In the genomic region with DNA sequence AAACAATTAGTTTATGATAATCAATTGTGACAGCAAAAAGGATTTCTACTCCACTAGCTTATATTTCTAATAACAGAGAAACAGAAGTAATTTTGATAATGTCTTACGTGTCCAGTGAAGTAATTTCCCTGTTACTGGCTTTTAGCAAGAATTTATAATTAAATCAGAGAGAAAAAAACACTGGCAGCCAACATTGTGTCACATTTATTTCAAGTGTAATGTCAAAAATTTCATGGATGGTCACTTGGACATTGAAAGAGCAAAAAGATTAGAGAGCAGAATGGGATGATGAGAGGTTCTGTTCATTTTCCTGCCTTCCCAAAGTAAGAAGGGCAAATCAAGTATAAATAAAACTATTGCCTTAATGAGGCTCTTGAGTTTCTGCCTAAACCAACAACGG, we compare ENCODE assay signal across 6 cellular contexts.
"Had no signal": no experiment of that assay in that cellular context is flagged by ENCODE, and none has a peak within 500 bp of the region (broad histone marks: within the 10 kb centered on the region; RNA-seq: fewer than 3 reads in every experiment).

No MANE protein-coding gene starts in this region.

- DNase-seq: GM23248, H9, HCEC 1CT, IMR-90, KG1 had no signal

- H3K9ac ChIP-seq: GM23248 had no signal

- H3K4me3 Mint-ChIP-seq: H9 had no signal

- H3K27ac ChIP-seq: GM23248 had no signal

- H2AFZ ChIP-seq: GM23248 had no signal

- H3K4me3 ChIP-seq: GM23248, K562 had no signal

- ATAC-seq: K562 had no signal

- H3K9me3 Mint-ChIP-seq: H9 had no signal
